Comparison of ENCODE assay signal across 8 cellular contexts in the genomic region with DNA sequence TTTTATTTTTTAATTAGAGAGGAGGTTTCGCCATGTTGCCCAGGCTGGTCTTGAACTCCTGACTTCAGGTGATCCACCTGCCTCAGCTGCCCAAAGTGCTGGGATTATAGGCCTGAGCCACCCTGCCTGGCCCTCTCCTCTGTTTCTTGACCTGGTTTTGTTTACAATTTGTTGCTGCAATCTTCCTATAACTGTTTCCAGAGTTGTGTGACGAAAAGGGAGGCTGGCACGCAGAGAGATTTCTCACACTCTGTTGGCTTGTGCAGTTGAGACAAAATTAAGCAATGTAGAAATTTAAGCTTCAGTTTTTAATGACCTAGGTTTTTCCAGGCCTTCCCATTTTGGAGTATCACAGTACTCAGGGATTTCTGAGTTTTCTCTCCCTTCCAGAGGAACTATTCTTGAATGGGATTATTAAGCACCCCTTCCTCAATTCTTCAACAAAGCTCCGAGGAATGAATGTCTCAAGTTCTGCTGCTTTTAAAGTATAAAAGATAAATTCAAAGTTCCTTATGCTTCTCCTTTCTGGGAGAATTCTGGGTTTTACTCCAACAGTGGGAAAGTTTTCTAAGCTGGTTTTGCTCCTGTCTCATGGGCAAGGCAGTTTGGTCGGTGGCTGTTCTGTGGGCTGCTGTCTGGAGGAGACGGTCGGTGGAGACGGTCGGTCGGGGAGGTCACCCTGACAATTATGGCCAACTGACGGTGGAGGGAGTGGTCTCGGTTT. TPM values are rescaled to one million over a fixed set of nuclear protein-coding genes. Genes with fewer than 3 reads are reported as not detected.
DNase-seq lines count a peak whose midpoint lies in the region; ATAC-seq, FAIRE-seq and TF ChIP-seq lines count a peak whose summit lies in the region.

No MANE protein-coding gene starts in this region.

- POLR2A ChIA-PET in IMR-90 (lab: Charles Lee; ENCODE audit: unreplicated experiment), result no interaction called here

- no peaks in the 10 kb centered on the region for H3K79me2 ChIP-seq in DND-41 (ENCODE audit: insufficient read depth, low read length)
- no peaks in the 10 kb centered on the region for H3K79me2 ChIP-seq in mammary epithelial cell (ENCODE audit: insufficient read depth, low read length)

- H3K4ac ChIP-seq in IMR-90 (ENCODE audit: low read depth, low read length), result peak overlapping the region; percentile 94
- H3K4ac ChIP-seq in mesenchymal stem cell (ENCODE audit: low read depth in 1 of 2, low read length in 2 of 2), result peak overlapping the region; percentile 92 to 97

- H2BK5ac ChIP-seq in IMR-90 (ENCODE audit: low read depth, low read length, poor library complexity, severe bottlenecking) (peak overlapping the region; percentile 87), mesenchymal stem cell (ENCODE audit: low read depth, low read length, poor library complexity, severe bottlenecking) (peak overlapping the region; percentile 60)

- H3K56ac ChIP-seq in IMR-90 (ENCODE audit: extremely low read depth, insufficient read depth, low read length), result peak overlapping the region; percentile 54; the same call in 1 of the 2 replicates

- H3K18ac ChIP-seq in IMR-90 (ENCODE audit: low read depth, low read length) (peak overlapping the region; percentile 56), mesenchymal stem cell (ENCODE audit: low read depth in 1 of 2, low read length in 2 of 2) (peak overlapping the region; percentile 96 to 100)

- H3K23ac ChIP-seq in IMR-90 (ENCODE audit: low read depth, low read length) (peak overlapping the region; percentile 93; the same call in 1 of the 2 replicates), mesenchymal stem cell (ENCODE audit: low read length in 2 of 2) (no peak overlapping the region)

- no peak for ATAC-seq in DND-41 (ENCODE audit: insufficient read depth, low read depth)
- ATAC-seq in IMR-90 (ENCODE audit: low read depth), result no peak; the same call in 1 of the 2 replicates
- ATAC-seq in aorta (ENCODE audit: low FRiP score), result peak; percentile 44

- no peaks in the 10 kb centered on the region for H4K20me1 ChIP-seq in DND-41 (ENCODE audit: insufficient read depth, low read length)
- H4K20me1 ChIP-seq in IMR-90 (ENCODE audit: insufficient read depth, low read length), result no peaks in the 10 kb centered on the region
- no peaks in the 10 kb centered on the region for H4K20me1 ChIP-seq in mammary epithelial cell (ENCODE audit: insufficient read depth, low read length)

- peak overlapping the region; percentile 68 for H2AK5ac ChIP-seq in IMR-90 (ENCODE audit: low read depth, low read length)
- H2AK5ac ChIP-seq in mesenchymal stem cell (ENCODE audit: low read length, severe bottlenecking), result peak overlapping the region; percentile 79

- peak overlapping the region; percentile 92 for H2AK9ac ChIP-seq in IMR-90 (replicated peaks; ENCODE audit: low read depth, low read length, poor library complexity)

- H2BK120ac ChIP-seq in IMR-90 (ENCODE audit: low read depth, low read length), result peak overlapping the region; percentile 94
- H2BK120ac ChIP-seq in mesenchymal stem cell (ENCODE audit: low read depth, low read length), result no peak overlapping the region

- H3K14ac ChIP-seq in IMR-90 (replicated peaks; ENCODE audit: low read depth, low read length) (peak overlapping the region; percentile 98), mesenchymal stem cell (ENCODE audit: low read length in 2 of 2) (peak overlapping the region in 1 of 2 experiments; percentile 82)

- TF ChIP-seq CTCF in DND-41 (IDR thresholded peaks at IDR 0.05; ENCODE audit: borderline replicate concordance, extremely low read depth, low read length, poor library complexity, severe bottlenecking), result no peak
- TF ChIP-seq CTCF in IMR-90 (conservative IDR thresholded peaks at IDR 0.05; ENCODE audit: low read depth, low read length), result no peak
- TF ChIP-seq CTCF in mammary epithelial cell (conservative IDR thresholded peaks at IDR 0.05 in 1 of 2, IDR thresholded peaks at IDR 0.05 in 1 of 2; ENCODE audit: extremely low read depth in 1 of 2, insufficient read depth in 1 of 2, low read depth in 1 of 2, low read length in 2 of 2), result no peak

- H4K91ac ChIP-seq in IMR-90 (ENCODE audit: insufficient read depth, low read depth, low read length), result peak overlapping the region; percentile 73
- peak overlapping the region; percentile 97 for H4K91ac ChIP-seq in mesenchymal stem cell (ENCODE audit: low read length)

- peaks cover 25% of the 10 kb centered on the region for H3K4me1 ChIP-seq in DND-41 (ENCODE audit: insufficient read depth, low read length)
- peaks cover 8% of the 10 kb centered on the region for H3K4me1 ChIP-seq in IMR-90 (ENCODE audit: control insufficient read depth, insufficient read depth, low read length)
- peaks cover 58% of the 10 kb centered on the region for H3K4me1 ChIP-seq in mammary epithelial cell (ENCODE audit: insufficient read depth, low read length)
- H3K4me1 ChIP-seq in mesenchymal stem cell (ENCODE audit: control insufficient read depth, insufficient read depth, low read depth, low read length), result peaks cover 8% of the 10 kb centered on the region
- no peaks in the 10 kb centered on the region for H3K4me1 ChIP-seq in aorta (ENCODE audit: control insufficient read depth in 1 of 2, insufficient read depth in 2 of 2, low read length in 2 of 2)

- no peaks in the 10 kb centered on the region for H3K9me3 ChIP-seq in DND-41 (ENCODE audit: insufficient read depth, low read length, severe bottlenecking)
- no peaks in the 10 kb centered on the region for H3K9me3 ChIP-seq in IMR-90 (ENCODE audit: control insufficient read depth, insufficient read depth, low read length)
- H3K9me3 ChIP-seq in mammary epithelial cell (replicated peaks; ENCODE audit: insufficient read depth, low read length), result no peaks in the 10 kb centered on the region
- no peaks in the 10 kb centered on the region for H3K9me3 ChIP-seq in mesenchymal stem cell (ENCODE audit: control insufficient read depth, low read length)
- H3K9me3 ChIP-seq in aorta (ENCODE audit: control insufficient read depth, low read length), result no peaks in the 10 kb centered on the region

- intact Hi-C loops in IMR-90 (cut with micrococcal nuclease) (loop anchor here (2.0 kb wide), 1 partner anchor 19 kb away; no protein-coding TSS in a partner anchor), mammary epithelial cell (cut with micrococcal nuclease) (loop anchor here (2.0 kb wide), 1 partner anchor 37 kb away; no protein-coding TSS in a partner anchor), aorta (cut with DNase I) (loop anchor here (2.0 kb wide), 2 partner anchors 19 to 37 kb away; no protein-coding TSS in a partner anchor)

- peak overlapping the region; percentile 21 to 88; a peak in 3 of 4 replicates for H4K8ac ChIP-seq in IMR-90 (ENCODE audit: low read depth in 2 of 2, low read length in 2 of 2)
- H4K8ac ChIP-seq in mesenchymal stem cell (ENCODE audit: low read length), result peak overlapping the region; percentile 99

- H3K9me1 ChIP-seq in IMR-90 (ENCODE audit: insufficient read depth, low read length), result peaks cover 3% of the 10 kb centered on the region; the same call in 1 of the 2 replicates

- H3K27me3 ChIP-seq in DND-41 (ENCODE audit: insufficient read depth, low read length, poor library complexity) (peaks cover 8% of the 10 kb centered on the region), IMR-90 (ENCODE audit: control insufficient read depth, insufficient read depth, low read length) (no peaks in the 10 kb centered on the region), mammary epithelial cell (ENCODE audit: insufficient read depth, low read length) (no peaks in the 10 kb centered on the region), mesenchymal stem cell (ENCODE audit: control insufficient read depth in 1 of 2, insufficient read depth in 1 of 2, low read length in 2 of 2) (peaks cover 0 to 5% of the 10 kb centered on the region in 2 experiments), aorta (ENCODE audit: control insufficient read depth in 1 of 2, insufficient read depth in 2 of 2, low read length in 1 of 2) (no peaks in the 10 kb centered on the region)

- peak overlapping the region; percentile 75; the same call in 2 of the 3 replicates for H2BK15ac ChIP-seq in IMR-90 (ENCODE audit: low read depth, low read length)
- peak overlapping the region; percentile 15 for H2BK15ac ChIP-seq in mesenchymal stem cell (ENCODE audit: low read depth, poor library complexity, severe bottlenecking)

- DNase-seq in DND-41, result no peak
- peak; percentile 59 for DNase-seq in IMR-90
- no peak for DNase-seq in mammary epithelial cell
- DNase-seq in mesenchymal stem cell, result peak; percentile 92
- DNase-seq in aorta, result peak in 1 of 2 donors; percentile 73
- no peak for DNase-seq in HTR-8/SVneo (ENCODE audit: insufficient read length, low spot score)
- no peak for DNase-seq in hippocampal formation (lab: John Stamatoyannopoulos, UW)
- no peak for DNase-seq in NCI-H524 (lab: John Stamatoyannopoulos, UW)

- TF ChIP-seq POLR2A in IMR-90 (IDR thresholded peaks at IDR 0.05; ENCODE audit: low read depth, low read length), result peak; percentile 27

- H3K9ac ChIP-seq in DND-41 (ENCODE audit: low read depth, low read length) (peak overlapping the region; percentile 53), IMR-90 (ENCODE audit: low read depth, low read length) (peak overlapping the region; percentile 52), mammary epithelial cell (ENCODE audit: insufficient read depth, low read length) (peak overlapping the region; percentile 79), mesenchymal stem cell (ENCODE audit: low read length) (peak overlapping the region; percentile 97)

- H3K79me1 ChIP-seq in IMR-90 (ENCODE audit: low read depth in 1 of 2, low read length in 2 of 2), result peaks cover 0 to 5% of the 10 kb centered on the region in 2 experiments; a peak in 1 of 4 replicates
- no peaks in the 10 kb centered on the region for H3K79me1 ChIP-seq in mesenchymal stem cell (replicated peaks; ENCODE audit: low read length, poor library complexity, severe bottlenecking)

- TF ChIP-seq RAD21 in IMR-90 (IDR thresholded peaks at IDR 0.05; ENCODE audit: low read length), result no peak

- no peak for FAIRE-seq in HTR-8/SVneo (lab: Jason Lieb, UNC)

- H2BK20ac ChIP-seq in IMR-90 (ENCODE audit: low read depth, low read length), result peak overlapping the region; percentile 80; the same call in 1 of the 2 replicates

- peak overlapping the region; percentile 12 to 95 for H2BK12ac ChIP-seq in mesenchymal stem cell (ENCODE audit: low read length in 2 of 2)

- H2AFZ ChIP-seq in DND-41 (ENCODE audit: low read depth, low read length) (peak overlapping the region; percentile 60), IMR-90 (replicated peaks; ENCODE audit: low read length, poor library complexity) (peak overlapping the region; percentile 95), mammary epithelial cell (ENCODE audit: low read depth, low read length) (peak overlapping the region; percentile 23), mesenchymal stem cell (ENCODE audit: low read depth, low read length) (peak overlapping the region; percentile 83)

- dilution Hi-C loops in IMR-90 (cut with HindIII; ENCODE audit: low sequenced_read_pairs, unreplicated experiment), result no loop called here
- dilution Hi-C loops in mammary epithelial cell (cut with HindIII; ENCODE audit: low sequenced_read_pairs), result no loop called here

- CTCF ChIA-PET in IMR-90 (lab: Yijun Ruan, JAX), result no interaction called here
- CTCF ChIA-PET in mammary epithelial cell (lab: Charles Lee; ENCODE audit: low non-redundant PET), result interaction anchor here (0.6 kb wide), 1 partner anchor 1359 kb away, joined by 3 read pairs; no protein-coding TSS in a partner anchor

- H3K4me2 ChIP-seq in DND-41 (ENCODE audit: insufficient read depth, low read length) (peak overlapping the region; percentile 68), IMR-90 (ENCODE audit: low read depth, low read length) (peak overlapping the region; percentile 79), mammary epithelial cell (ENCODE audit: insufficient read depth, low read depth, low read length) (peak overlapping the region; percentile 58), mesenchymal stem cell (ENCODE audit: low read length, poor library complexity, severe bottlenecking) (peak overlapping the region; percentile 89)

- peak overlapping the region; percentile 69 for H3K27ac ChIP-seq in DND-41 (ENCODE audit: low read length)
- H3K27ac ChIP-seq in IMR-90 (ENCODE audit: insufficient read depth, low read length), result peak overlapping the region; percentile 82
- peak overlapping the region; percentile 97 for H3K27ac ChIP-seq in mammary epithelial cell (ENCODE audit: insufficient read depth, low read depth, low read length)
- peak overlapping the region; percentile 93 for H3K27ac ChIP-seq in mesenchymal stem cell (ENCODE audit: low read length, poor library complexity, severe bottlenecking)
- H3K27ac ChIP-seq in aorta (ENCODE audit: low read depth in 1 of 2, low read length in 2 of 2), result peak overlapping the region; percentile 73 to 94

- WGBS in IMR-90 (ENCODE audit: extremely low coverage in 2 of 2, insufficient read length in 1 of 2), 2 experiments, result 4% methylated on average over 5 of the region's 12 CpGs; no CpG with 5 or more reads in 1 of the 2 experiments
- WGBS in mammary epithelial cell (ENCODE audit: low coverage, missing lambda C conversion rate), result 30% methylated on average over 12 of the region's 12 CpGs
- WGBS in mesenchymal stem cell, result 20% methylated on average over 11 of the region's 12 CpGs
- WGBS in aorta, 2 donors, result 10% methylated on average over 12 of the region's 12 CpGs

- in situ Hi-C loops in IMR-90 (cut with MboI; ENCODE audit: low sequenced_read_pairs), result no loop called here
- in situ Hi-C loops in mammary epithelial cell (cut with MboI; ENCODE audit: low sequenced_read_pairs in 2 of 2), result no loop called here

- peak overlapping the region; percentile 42 for H4K5ac ChIP-seq in IMR-90 (ENCODE audit: low read depth, low read length)

- TSS peak; percentile 96 for BruUV-seq in IMR-90 (replicated peaks; lab: Mats Ljungman, UMichigan)
- BruUV-seq in mammary epithelial cell (replicated peaks; lab: Mats Ljungman, UMichigan), result TSS peak; percentile 71

- H3K4me3 ChIP-seq in DND-41 (ENCODE audit: low read depth in 1 of 2, low read length in 2 of 2) (peak overlapping the region in 1 of 2 experiments; percentile 56; a peak in 2 of 4 replicates), IMR-90 (ENCODE audit: insufficient read depth, low read depth, low read length) (peak overlapping the region; percentile 37), mammary epithelial cell (replicated peaks in 1 of 3; ENCODE audit: insufficient read depth in 1 of 3, low read depth in 2 of 3, low read length in 3 of 3) (peak overlapping the region; percentile 0 to 31 (median 27)), mesenchymal stem cell (ENCODE audit: insufficient read depth in 1 of 2, low read depth in 1 of 2, low read length in 2 of 2) (peak overlapping the region; percentile 42 to 81), aorta (ENCODE audit: low read length in 2 of 2) (peak overlapping the region in 1 of 2 donors; percentile 0)

- H3K36me3 ChIP-seq in DND-41 (ENCODE audit: insufficient read depth, low read length) (no peaks in the 10 kb centered on the region), IMR-90 (ENCODE audit: control insufficient read depth, insufficient read depth, low read length) (no peaks in the 10 kb centered on the region), mammary epithelial cell (ENCODE audit: insufficient read depth, low read length) (no peaks in the 10 kb centered on the region), mesenchymal stem cell (ENCODE audit: control insufficient read depth in 1 of 2, insufficient read depth in 2 of 2, low read depth in 1 of 2, low read length in 2 of 2) (no peaks in the 10 kb centered on the region), aorta (ENCODE audit: control insufficient read depth in 1 of 2, insufficient read depth in 2 of 2, low read length in 1 of 2) (no peaks in the 10 kb centered on the region)

RNA-seq across cellular contexts. Expression of gene FOS, which starts 20.4 kb away (rescaled TPM):
- total RNA-seq in IMR-90 (2012; rRNA removed), result 53.6 and 86.7 TPM in 2 replicates
- polyA plus RNA-seq in IMR-90 (2012; rRNA removed), result 171 and 406 TPM in 2 replicates
- polyA plus RNA-seq in IMR-90 (2012; cell fraction: cytosol; rRNA removed), result 405 and 665 TPM in 2 replicates
- polyA plus RNA-seq in IMR-90 (2012; cell fraction: nucleus; rRNA removed; ENCODE audit: low replicate concordance), result 1,840 and 2,271 TPM in 2 replicates
- total RNA-seq in mammary epithelial cell, result 100 to 1,000 TPM in 1 of 2 donors, 10 to 100 TPM in 1; 78.5 to 204 TPM
- 89.9 TPM for polyA plus RNA-seq in mammary epithelial cell
- 233 TPM for polyA minus RNA-seq in mammary epithelial cell
- polyA plus RNA-seq in mesenchymal stem cell (2013, experiment 1 of 2), result 587 TPM
- 551 TPM for polyA plus RNA-seq in mesenchymal stem cell (2013, experiment 2 of 2)
- total RNA-seq in aorta, result 1,000 to 10,000 TPM in 1 of 2 donors, 100 to 1,000 TPM in 1; 129 to 2,160 TPM
- 100 to 1,000 TPM; 154 to 504 TPM for polyA plus RNA-seq in aorta

Comparison
In these comparisons a context has a peak if more than half of its experiments do, and no peak if none do; other contexts are left out.
1. DNase-seq: peak in IMR-90 (single experiment) and mesenchymal stem cell (single experiment); none in DND-41 (single experiment), mammary epithelial cell (single experiment), HTR-8/SVneo (single experiment), hippocampal formation (0 of 2) and NCI-H524 (0 of 2).
2. H2AFZ ChIP-seq: peak in every context shown above with its lines; median percentile 95 in IMR-90; 83 in mesenchymal stem cell; 60 in DND-41; 23 in mammary epithelial cell.
3. Peak in every context shown above with its lines, with median percentiles within 50 percentile points of each other: H3K27ac ChIP-seq, H3K4me2 ChIP-seq and H3K9ac ChIP-seq.